Comparison of ENCODE assay signal across 15 cellular contexts in the genomic region with DNA sequence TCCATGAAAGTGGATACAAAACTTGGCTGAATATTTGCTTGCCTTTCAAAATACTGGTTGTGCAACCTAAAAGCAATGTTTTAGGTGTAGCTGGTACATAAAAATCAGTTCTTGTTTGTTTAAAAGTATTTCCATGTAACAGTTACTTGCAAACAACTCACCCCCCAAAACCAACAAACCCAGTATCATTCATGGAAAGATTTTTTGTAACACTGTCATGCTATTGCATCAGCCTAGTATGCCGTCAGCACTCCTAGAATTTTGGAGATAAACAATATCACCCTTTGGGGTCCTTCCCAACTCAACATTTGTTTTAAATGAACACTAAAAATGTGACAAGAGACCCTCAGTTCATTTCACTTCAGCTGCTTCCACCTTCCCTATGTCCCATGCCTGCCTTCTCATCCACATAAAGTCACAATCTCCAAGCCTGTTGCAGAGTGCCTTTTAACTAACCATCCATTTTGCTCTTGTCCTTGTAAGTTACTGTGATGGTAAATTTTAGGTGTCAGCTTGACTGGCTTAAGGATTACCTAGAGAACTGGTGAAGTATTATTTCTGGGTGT.
DNase-seq lines count a peak whose midpoint lies in the region; ATAC-seq, FAIRE-seq and TF ChIP-seq lines count a peak whose summit lies in the region.
"Had no signal": no experiment of that assay in that cellular context is flagged by ENCODE, and none has a peak within 500 bp of the region (broad histone marks: within the 10 kb centered on the region; RNA-seq: fewer than 3 reads in every experiment).

No MANE protein-coding gene starts in this region.

- no peaks in the 10 kb centered on the region for H3K27me3 ChIP-seq in liver (ENCODE audit: control insufficient read depth in 4 of 4, insufficient read depth in 4 of 4, low read length in 3 of 4)
- H3K27me3 ChIP-seq in HepG2 (ENCODE audit: control insufficient read depth in 1 of 2, insufficient read depth in 2 of 2, low read length in 2 of 2), result no peaks in the 10 kb centered on the region; a peak in 1 of 5 replicates
- H3K27me3 ChIP-seq in fibroblast of lung (ENCODE audit: control insufficient read depth, insufficient read depth, low read length), result no peaks in the 10 kb centered on the region
- H3K27me3 ChIP-seq in skeletal muscle satellite cell (ENCODE audit: control insufficient read depth, insufficient read depth, low read length), result no peaks in the 10 kb centered on the region

- H3K4me1 ChIP-seq in liver (ENCODE audit: control insufficient read depth in 4 of 4, insufficient read depth in 4 of 4, low read length in 3 of 4), result peaks cover 5 to 19% (median 13%) of the 10 kb centered on the region in 4 donors
- H3K4me1 ChIP-seq in HepG2 (ENCODE audit: insufficient read depth, low read length), result no peaks in the 10 kb centered on the region
- H3K4me1 ChIP-seq in fibroblast of lung (ENCODE audit: control insufficient read depth, extremely low read depth, insufficient read depth, low read length), result no peaks in the 10 kb centered on the region
- H3K4me1 ChIP-seq in skeletal muscle satellite cell (ENCODE audit: control insufficient read depth, insufficient read depth, low read length), result peaks cover 28% of the 10 kb centered on the region

- TF ChIP-seq RAD21 in liver (IDR thresholded peaks at IDR 0.05) (peak; percentile 45 to 52), HepG2 (CRISPR knock-in tag; IDR thresholded peaks at IDR 0.05) (no peak)

- FAIRE-seq in HepG2 (lab: Jason Lieb, UNC), result no peak

- no peak for TF ChIP-seq CTCF in liver (IDR thresholded peaks at IDR 0.05; ENCODE audit: low read depth, low read length, missing input control)
- TF ChIP-seq CTCF in HepG2 (CRISPR knock-in tag; IDR thresholded peaks at IDR 0.05), result no peak
- TF ChIP-seq CTCF in fibroblast of lung (conservative IDR thresholded peaks at IDR 0.05 in 1 of 2, IDR thresholded peaks at IDR 0.05 in 1 of 2; ENCODE audit: low read depth in 1 of 2, low read length in 2 of 2), result no peak

- POLR2A ChIA-PET in HepG2 (lab: Yijun Ruan, JAX), result no interaction called here

- no peaks in the 10 kb centered on the region for H3K9me3 ChIP-seq in liver (ENCODE audit: control insufficient read depth in 4 of 4, low read length in 3 of 4)
- H3K9me3 ChIP-seq in HepG2 (ENCODE audit: low read length), result peaks cover 16% of the 10 kb centered on the region; the same call in 1 of the 2 replicates
- H3K9me3 ChIP-seq in fibroblast of lung (ENCODE audit: control insufficient read depth, insufficient read depth, low read depth, low read length), result no peaks in the 10 kb centered on the region
- no peaks in the 10 kb centered on the region for H3K9me3 ChIP-seq in skeletal muscle satellite cell (replicated peaks; ENCODE audit: low read length)

- in situ Hi-C loops in HepG2 (cut with HindIII; ENCODE audit: extremely low pct_ligation_motif_present, low pct_unique_long_range_greater_than_20kb), result no loop called here

- no peak overlapping the region for H3K4me2 ChIP-seq in HepG2 (ENCODE audit: low read depth, low read length)
- H3K4me2 ChIP-seq in fibroblast of lung (ENCODE audit: extremely low read depth, insufficient read depth, low read length), result no peak overlapping the region
- H3K4me2 ChIP-seq in skeletal muscle satellite cell (ENCODE audit: low read length), result no peak overlapping the region

- no peak overlapping the region for H3K4me3 ChIP-seq in liver (ENCODE audit: low read depth in 1 of 3, low read length in 3 of 3)
- no peak overlapping the region for H3K4me3 ChIP-seq in HepG2 (replicated peaks in 1 of 3; ENCODE audit: insufficient read depth in 1 of 3, low read depth in 2 of 3, low read length in 3 of 3)
- no peak overlapping the region for H3K4me3 ChIP-seq in fibroblast of lung (replicated peaks in 1 of 4; ENCODE audit: control extremely low read depth in 1 of 4, insufficient read depth in 1 of 4, low read depth in 3 of 4, low read length in 4 of 4)
- no peak overlapping the region for H3K4me3 ChIP-seq in skeletal muscle satellite cell (ENCODE audit: low read length)

- no peaks in the 10 kb centered on the region for H4K20me1 ChIP-seq in HepG2 (ENCODE audit: insufficient read depth, low read length)
- H4K20me1 ChIP-seq in fibroblast of lung (ENCODE audit: control insufficient read depth, extremely low read depth, insufficient read depth, low read length), result no peaks in the 10 kb centered on the region

- no peaks in the 10 kb centered on the region for H3K79me2 ChIP-seq in HepG2 (ENCODE audit: insufficient read depth, low read length)
- H3K79me2 ChIP-seq in fibroblast of lung (ENCODE audit: control insufficient read depth, insufficient read depth, low read length), result no peaks in the 10 kb centered on the region

- TF ChIP-seq POLR2A in HepG2 (IDR thresholded peaks at IDR 0.05; ENCODE audit: insufficient read depth in 1 of 2, low read depth in 2 of 2, low read length in 2 of 2), result no peak

- H2AFZ ChIP-seq in HepG2 (ENCODE audit: low read length) (no peak overlapping the region), fibroblast of lung (ENCODE audit: low read length) (no peak overlapping the region)

- WGBS in liver, result 40% methylated on average over 1 of the region's 1 CpG
- WGBS in HepG2 (ENCODE audit: low lambda C conversion rate), result 5% methylated on average over 1 of the region's 1 CpG

- intact Hi-C loops in HepG2 (cut with micrococcal nuclease; ENCODE audit: unreplicated experiment), result no loop called here

- DNase-seq in HepG2 (ENCODE audit: low spot score), result no peak
- DNase-seq in OCI-M1 (lab: John Stamatoyannopoulos, UW), result peak; percentile 60
- DNase-seq in fibroblast of lung (ENCODE audit: low read depth in 2 of 2), result peak; percentile 26 to 83
- no peak for DNase-seq in activated CD4-positive, alpha-beta T cell treated with anti-CD3 and anti-CD28 coated beads, Interleukin-2, amount 50 U/mL, for 1 hour
- no peak for DNase-seq in DMS79 (lab: John Stamatoyannopoulos, UW)
- DNase-seq: AML-193, amygdala, glutamatergic neuron, NCI-H82, retina, T-cell, WERI-Rb-1 had no signal

- TF ChIP-seq EP300 in HepG2 (IDR thresholded peaks at IDR 0.05; ENCODE audit: low read depth in 2 of 2, low read length in 2 of 2) (no peak), HepG2 (CRISPR knock-in tag; IDR thresholded peaks at IDR 0.05; ENCODE audit: borderline replicate concordance) (no peak)

- no peak for ATAC-seq in HepG2
- ATAC-seq in GM21723 (IDR thresholded peaks at IDR 0.05; ENCODE audit: unreplicated experiment), result no peak
- ATAC-seq: T-cell had no signal

- CTCF ChIA-PET in HepG2 (lab: Yijun Ruan, JAX; ENCODE audit: low intra/inter-chr PET ratio, low total read pairs), result no interaction called here

- H3K36me3 ChIP-seq in liver (ENCODE audit: control insufficient read depth in 4 of 4, insufficient read depth in 3 of 4, low read depth in 1 of 4, low read length in 3 of 4), result no peaks in the 10 kb centered on the region
- no peaks in the 10 kb centered on the region for H3K36me3 ChIP-seq in HepG2 (replicated peaks in 1 of 2; ENCODE audit: control insufficient read depth in 1 of 2, insufficient read depth in 2 of 2, low read length in 2 of 2)
- H3K36me3 ChIP-seq in fibroblast of lung (ENCODE audit: control insufficient read depth, insufficient read depth, low read length), result no peaks in the 10 kb centered on the region
- H3K36me3 ChIP-seq in skeletal muscle satellite cell (ENCODE audit: insufficient read depth, low read length), result no peaks in the 10 kb centered on the region
- H3K36me3 ChIP-seq: WERI-Rb-1 had no signal

- H3K27ac ChIP-seq in liver (ENCODE audit: low read depth in 1 of 2, low read length in 2 of 2), result peak overlapping the region; percentile 50 to 86
- H3K27ac ChIP-seq in HepG2 (ENCODE audit: extremely low read length, insufficient read depth, low read length), result no peak overlapping the region
- H3K27ac ChIP-seq in fibroblast of lung (ENCODE audit: insufficient read depth, low read length), result no peak overlapping the region
- H3K27ac ChIP-seq: WERI-Rb-1 had no signal

- H3K9ac ChIP-seq in liver (ENCODE audit: low read depth in 1 of 2, low read length in 2 of 2) (no peak overlapping the region), HepG2 (ENCODE audit: insufficient read depth, low read depth, low read length) (no peak overlapping the region), fibroblast of lung (ENCODE audit: insufficient read depth, low read length) (no peak overlapping the region), skeletal muscle satellite cell (ENCODE audit: low read depth, low read length) (peak overlapping the region; percentile 2)

- BruUV-seq in HepG2 (replicated peaks; lab: Mats Ljungman, UMichigan), result no TSS peak

TF ChIP-seq in liver, 16 proteins besides CTCF, POLR2A, EP300 and RAD21 (continues in another document):
- TF ChIP-seq TAF1 (conservative IDR thresholded peaks at IDR 0.05) (no peak), JUND (IDR thresholded peaks at IDR 0.05) (peak; percentile 78 to 92), MAX (IDR thresholded peaks at IDR 0.05) (peak; percentile 81), GABPA (IDR thresholded peaks at IDR 0.05 in 1 of 2, conservative IDR thresholded peaks at IDR 0.05 in 1 of 2) (peak in 1 of 2 donors; percentile 29), ATF3 (IDR thresholded peaks at IDR 0.05) (peak; percentile 96), EGR1 (IDR thresholded peaks at IDR 0.05; ENCODE audit: low read depth in 2 of 2) (peak; percentile 79 to 95), HNF4A (conservative IDR thresholded peaks at IDR 0.05) (peak; percentile 62 to 76)

TF ChIP-seq in HepG2, 621 proteins besides CTCF, POLR2A, EP300 and RAD21:
- TF ChIP-seq RELA (CRISPR knock-in tag; IDR thresholded peaks at IDR 0.05), result no peak
- TF ChIP-seq ZNF446 (CRISPR knock-in tag; IDR thresholded peaks at IDR 0.05), result no peak
- TF ChIP-seq, protein P1, sequence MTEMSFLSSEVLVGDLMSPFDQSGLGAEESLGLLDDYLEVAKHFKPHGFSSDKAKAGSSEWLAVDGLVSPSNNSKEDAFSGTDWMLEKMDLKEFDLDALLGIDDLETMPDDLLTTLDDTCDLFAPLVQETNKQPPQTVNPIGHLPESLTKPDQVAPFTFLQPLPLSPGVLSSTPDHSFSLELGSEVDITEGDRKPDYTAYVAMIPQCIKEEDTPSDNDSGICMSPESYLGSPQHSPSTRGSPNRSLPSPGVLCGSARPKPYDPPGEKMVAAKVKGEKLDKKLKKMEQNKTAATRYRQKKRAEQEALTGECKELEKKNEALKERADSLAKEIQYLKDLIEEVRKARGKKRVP (CRISPR knock-in tag; IDR thresholded peaks at IDR 0.05), result peak in 1 of 2 experiments; percentile 80; a peak in 2 of 4 replicates
- TF ChIP-seq GPN1 (CRISPR knock-in tag; IDR thresholded peaks at IDR 0.05; ENCODE audit: borderline replicate concordance), result no peak

Comparison
In these comparisons a context has a peak if more than half of its experiments do, and no peak if none do; other contexts are left out.
1. H3K27ac ChIP-seq: peak in liver (2 of 2); none in HepG2 (single experiment) and fibroblast of lung (single experiment).
2. DNase-seq: peak in OCI-M1 (single experiment) and fibroblast of lung (2 of 2); none in HepG2 (single experiment), activated CD4-positive, alpha-beta T cell treated with anti-CD3 and anti-CD28 coated beads, Interleukin-2, amount 50 U/mL, for 1 hour (single experiment) and DMS79 (single experiment).